ENCODE assay signal across 2 cellular contexts in genomic region chr12:51368640-51369517, GRCh38.
A peak's percentile ranks its signal among the peaks of the same experiment; 100 is the strongest.
TF ChIP-seq lines count a peak whose summit lies in the region.

No MANE protein-coding gene starts in this region.

TF ChIP-seq in endothelial cell of umbilical vein, 7 proteins besides CTCF, POLR2A, EP300 and RAD21 (continued from another document):
- TF ChIP-seq JUN (IDR thresholded peaks at IDR 0.05; ENCODE audit: borderline replicate concordance, insufficient read depth, insufficient read length, low read depth) (peak; percentile 16), MAX (IDR thresholded peaks at IDR 0.05; ENCODE audit: insufficient read depth, insufficient read length) (no peak), FOS (IDR thresholded peaks at IDR 0.05; ENCODE audit: borderline replicate concordance, insufficient read depth, low read length) (peak; percentile 76), MYC (IDR thresholded peaks at IDR 0.05; ENCODE audit: low read depth, low read length) (no peak), EZH2 (IDR thresholded peaks at IDR 0.05; ENCODE audit: borderline replicate concordance, low read depth, low read length, severe bottlenecking) (no peak)

TF ChIP-seq in HEK293T, 16 proteins besides CTCF, POLR2A, EP300 and RAD21 (continued from another document):
- no peak for TF ChIP-seq FOXA1 (IDR thresholded peaks at IDR 0.05)
- TF ChIP-seq TARDBP (IDR thresholded peaks at IDR 0.05): no peak
- no peak for TF ChIP-seq L3MBTL2 (conservative IDR thresholded peaks at IDR 0.05)
- no peak for TF ChIP-seq FOXM1 (IDR thresholded peaks at IDR 0.05; ENCODE audit: borderline replicate concordance)
